In the genomic region with DNA sequence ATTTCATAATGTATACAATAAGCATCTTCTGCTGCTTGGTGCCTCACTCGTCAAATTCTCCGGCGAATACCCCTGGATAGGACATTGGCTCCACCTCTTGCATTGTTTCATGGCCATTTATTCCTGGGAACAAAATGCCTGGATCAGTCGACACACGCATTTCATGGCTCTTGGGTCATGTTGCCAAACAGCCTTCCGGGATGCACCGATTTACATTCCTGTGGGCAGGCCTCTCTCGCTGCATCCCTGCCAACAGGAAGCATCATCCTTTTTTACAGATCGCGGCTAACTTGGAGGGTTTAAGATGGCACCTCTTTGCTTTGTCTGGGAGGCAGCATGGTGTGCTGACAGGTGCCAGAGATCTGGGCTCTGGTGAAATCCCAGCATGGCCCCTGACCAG, we compare ENCODE assay signal across 16 cellular contexts. TPM values are rescaled to one million over a fixed set of nuclear protein-coding genes. Genes with fewer than 3 reads are reported as not detected.
"Had no signal": no experiment of that assay in that cellular context is flagged by ENCODE, and none has a peak within 500 bp of the region (broad histone marks: within the 10 kb centered on the region; RNA-seq: fewer than 3 reads in every experiment).

No MANE protein-coding gene starts in this region.

- H3K4me2 ChIP-seq: neural progenitor cell had no signal

- H3K27me3 ChIP-seq: right atrium auricular region, testis, upper lobe of left lung, vagina had no signal

- H3K36me3 ChIP-seq: neural progenitor cell, pancreas, prostate gland, right atrium auricular region, stomach, suprapubic skin, tibial artery, transverse colon, upper lobe of left lung, vagina had no signal

- FAIRE-seq: pancreas, small intestine had no signal

- H3K27ac ChIP-seq: neural progenitor cell, pancreas, prostate gland, right atrium auricular region, stomach, suprapubic skin, testis, tibial artery, transverse colon, upper lobe of left lung, vagina had no signal

- H3K9ac ChIP-seq: neural progenitor cell had no signal

- H3K9me3 ChIP-seq: pancreas, prostate gland, right atrium auricular region, suprapubic skin, testis, transverse colon, upper lobe of left lung, vagina had no signal

- H3K4me1 ChIP-seq: pancreas, prostate gland, right atrium auricular region, testis, transverse colon had no signal

- H3K4me3 ChIP-seq: neural progenitor cell, pancreas, prostate gland, right atrium auricular region, stomach, suprapubic skin, testis, tibial artery, transverse colon, upper lobe of left lung, vagina had no signal

- H2AFZ ChIP-seq: neural progenitor cell had no signal

RNA-seq across cellular contexts. Expression of a gene that starts 32.7 kb away (rescaled TPM):
- total RNA-seq: natural killer cell, pulmonary artery endothelial cell, subcutaneous adipose tissue had no signal
- polyA plus RNA-seq: naive thymus-derived CD4-positive, alpha-beta T cell had no signal
